1 cellular context compared by ENCODE assay signal in the genomic region with DNA sequence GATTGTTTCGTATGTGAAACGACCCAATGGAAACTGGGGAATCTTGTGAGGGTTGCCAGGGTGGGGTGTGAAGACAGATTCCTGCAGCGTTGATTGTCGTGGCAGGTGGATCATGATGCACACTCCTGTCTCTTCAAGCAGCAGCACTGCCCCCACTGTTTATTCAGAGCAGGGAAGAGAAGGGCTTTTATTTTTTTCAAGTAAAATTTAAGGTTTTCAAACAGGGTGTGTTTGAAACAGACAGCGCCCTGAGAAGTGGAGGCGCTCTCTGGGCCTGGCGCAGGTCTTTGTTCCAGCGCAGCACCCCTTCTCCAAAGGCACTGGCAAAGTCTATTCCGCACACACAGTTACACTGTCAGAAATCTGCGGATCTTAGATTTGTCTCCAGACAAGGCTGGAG.
A peak's percentile ranks its signal among the peaks of the same experiment; 100 is the strongest.
TF ChIP-seq lines count a peak whose summit lies in the region.

No MANE protein-coding gene starts in this region.

TF ChIP-seq in neural cell, 6 proteins besides CTCF, POLR2A, EP300 and RAD21 (continued from another document):
- TF ChIP-seq, protein P1, sequence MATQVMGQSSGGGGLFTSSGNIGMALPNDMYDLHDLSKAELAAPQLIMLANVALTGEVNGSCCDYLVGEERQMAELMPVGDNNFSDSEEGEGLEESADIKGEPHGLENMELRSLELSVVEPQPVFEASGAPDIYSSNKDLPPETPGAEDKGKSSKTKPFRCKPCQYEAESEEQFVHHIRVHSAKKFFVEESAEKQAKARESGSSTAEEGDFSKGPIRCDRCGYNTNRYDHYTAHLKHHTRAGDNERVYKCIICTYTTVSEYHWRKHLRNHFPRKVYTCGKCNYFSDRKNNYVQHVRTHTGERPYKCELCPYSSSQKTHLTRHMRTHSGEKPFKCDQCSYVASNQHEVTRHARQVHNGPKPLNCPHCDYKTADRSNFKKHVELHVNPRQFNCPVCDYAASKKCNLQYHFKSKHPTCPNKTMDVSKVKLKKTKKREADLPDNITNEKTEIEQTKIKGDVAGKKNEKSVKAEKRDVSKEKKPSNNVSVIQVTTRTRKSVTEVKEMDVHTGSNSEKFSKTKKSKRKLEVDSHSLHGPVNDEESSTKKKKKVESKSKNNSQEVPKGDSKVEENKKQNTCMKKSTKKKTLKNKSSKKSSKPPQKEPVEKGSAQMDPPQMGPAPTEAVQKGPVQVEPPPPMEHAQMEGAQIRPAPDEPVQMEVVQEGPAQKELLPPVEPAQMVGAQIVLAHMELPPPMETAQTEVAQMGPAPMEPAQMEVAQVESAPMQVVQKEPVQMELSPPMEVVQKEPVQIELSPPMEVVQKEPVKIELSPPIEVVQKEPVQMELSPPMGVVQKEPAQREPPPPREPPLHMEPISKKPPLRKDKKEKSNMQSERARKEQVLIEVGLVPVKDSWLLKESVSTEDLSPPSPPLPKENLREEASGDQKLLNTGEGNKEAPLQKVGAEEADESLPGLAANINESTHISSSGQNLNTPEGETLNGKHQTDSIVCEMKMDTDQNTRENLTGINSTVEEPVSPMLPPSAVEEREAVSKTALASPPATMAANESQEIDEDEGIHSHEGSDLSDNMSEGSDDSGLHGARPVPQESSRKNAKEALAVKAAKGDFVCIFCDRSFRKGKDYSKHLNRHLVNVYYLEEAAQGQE (IDR thresholded peaks at IDR 0.05; ENCODE audit: borderline replicate concordance): no peak
- no peak for TF ChIP-seq EZH2 (IDR thresholded peaks at IDR 0.05; ENCODE audit: borderline replicate concordance, insufficient read depth, low read length, poor library complexity, severe bottlenecking)
- TF ChIP-seq SMC3 (conservative IDR thresholded peaks at IDR 0.05; ENCODE audit: poor library complexity): no peak
- TF ChIP-seq MXI1 (conservative IDR thresholded peaks at IDR 0.05; ENCODE audit: poor library complexity, severe bottlenecking): no peak
- peak; percentile 7 for TF ChIP-seq POLR2AphosphoS5 (IDR thresholded peaks at IDR 0.05)
